8 cellular contexts compared by ENCODE assay signal in the genomic region with DNA sequence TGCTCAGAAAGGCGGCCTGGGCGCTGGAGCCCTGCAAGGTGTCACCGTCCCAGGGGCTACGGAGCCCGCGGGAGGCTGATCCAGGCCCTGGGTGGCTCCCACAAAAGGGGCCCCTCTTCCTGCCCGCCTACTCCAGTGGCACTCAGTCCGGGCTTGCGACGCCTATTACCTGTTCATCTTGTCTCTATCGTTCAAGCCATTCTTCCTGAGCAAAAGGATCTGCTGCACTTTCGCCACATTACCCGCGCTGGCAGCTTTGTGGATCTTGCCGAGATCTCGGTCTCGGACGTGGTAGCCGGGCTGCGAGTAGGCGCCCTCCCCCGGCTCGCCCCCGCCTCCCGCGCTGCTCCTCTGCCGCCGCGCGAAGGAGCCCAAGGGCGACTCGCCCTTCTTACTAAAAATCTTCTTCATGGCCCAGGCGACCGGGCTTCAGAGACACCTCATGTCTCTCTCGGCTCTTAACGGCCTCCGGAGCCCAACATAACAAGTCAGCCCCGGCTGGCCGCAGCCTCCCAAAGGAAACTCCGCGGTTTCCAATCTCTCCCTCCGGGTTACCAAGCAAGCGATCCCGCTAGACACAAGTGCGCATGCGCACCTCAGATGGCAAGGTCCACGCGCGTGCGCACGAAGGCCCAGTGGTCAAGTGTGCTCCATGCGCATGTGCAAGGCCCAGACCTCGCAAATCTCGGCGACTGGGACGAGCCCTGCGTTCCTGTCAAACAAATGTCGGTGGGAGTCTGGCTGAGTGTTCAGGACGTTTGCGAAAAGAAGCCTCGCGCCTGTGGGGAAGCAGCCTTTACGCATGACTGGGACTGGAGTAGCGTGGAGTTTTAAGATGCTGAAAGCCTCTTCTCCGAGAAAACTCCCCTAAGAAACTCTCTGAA.
DNase-seq lines count a peak whose midpoint lies in the region; ATAC-seq and TF ChIP-seq lines count a peak whose summit lies in the region.

Gene ANKRD26, minus strand, starts transcription at position 579 of the 884 bp plus-strand sequence. Its CDS starts 168 bp downstream, at position 411.

- H3K9ac ChIP-seq in OCI-LY1 (ENCODE audit: low read length), result peak within 1 kb of the TSS; percentile 69

- H3K36me3 ChIP-seq in OCI-LY1 (ENCODE audit: insufficient read depth, low read length), result no peaks in the 10 kb centered on the region

- H3K79me2 ChIP-seq in OCI-LY1 (ENCODE audit: insufficient read depth, low read length), result peaks cover 7% of the 10 kb centered on the region; the same call in 1 of the 2 replicates

- DNase-seq in DMS 273 (lab: John Stamatoyannopoulos, UW; ENCODE audit: unreplicated experiment) (peak; percentile 98), HuH-7 (ENCODE audit: low spot score) (peak; percentile 99), activated T-cell treated with anti-CD3 and anti-CD28 coated beads for 24 hours (ENCODE audit: low read depth) (peak; percentile 95), epithelial cell of esophagus (ENCODE audit: low read depth) (peak; percentile 96), middle frontal gyrus (ENCODE audit: extremely low spot score, low spot score) (peak; percentile 99)
- DNase-seq in stimulated activated CD8-positive, alpha-beta memory T cell treated with anti-CD3 and anti-CD28 coated beads, Interleukin-2, amount 100 ng/mL, for 1 hour (ENCODE audit: low read depth in 2 of 2), result peak; percentile 94 to 95

- no peaks in the 10 kb centered on the region for H3F3A ChIP-seq in OCI-LY1 (ENCODE audit: insufficient read depth, low read length)

- TF ChIP-seq CTCF in OCI-LY1 (IDR thresholded peaks at IDR 0.05; ENCODE audit: low read length) (no peak), epithelial cell of esophagus (IDR thresholded peaks at IDR 0.05; ENCODE audit: insufficient read depth, low read depth, low read length, missing control alignments) (no peak)

- H3K4me2 ChIP-seq in OCI-LY1 (ENCODE audit: low read length), result peak within 1 kb of the TSS; percentile 95

- no peaks in the 10 kb centered on the region for H3K9me2 ChIP-seq in OCI-LY1 (ENCODE audit: low read depth, low read length)

- peak within 1 kb of the TSS; percentile 68 for H2AFZ ChIP-seq in OCI-LY1 (ENCODE audit: low read length)

- peaks cover 21% of the 10 kb centered on the region for H3K4me1 ChIP-seq in OCI-LY1 (ENCODE audit: insufficient read depth, low read length, severe bottlenecking)

- H3K27ac ChIP-seq in OCI-LY1 (ENCODE audit: low read depth, low read length, poor library complexity, severe bottlenecking), result peak within 1 kb of the TSS; percentile 49

- H4K20me1 ChIP-seq in OCI-LY1 (ENCODE audit: insufficient read depth, low read length), result no peaks in the 10 kb centered on the region

- H3K4me3 ChIP-seq in OCI-LY1 (ENCODE audit: low read depth, low read length, poor library complexity, severe bottlenecking), result peak within 1 kb of the TSS; percentile 67
- peak within 1 kb of the TSS; percentile 84 for H3K4me3 ChIP-seq in epithelial cell of esophagus (ENCODE audit: low read length)

- H3K9me3 ChIP-seq in OCI-LY1 (ENCODE audit: low read length), result no peaks in the 10 kb centered on the region

- H3K27me3 ChIP-seq in OCI-LY1 (ENCODE audit: insufficient read depth, low read length), result no peaks in the 10 kb centered on the region

- ATAC-seq in GM21515 (IDR thresholded peaks at IDR 0.05; ENCODE audit: unreplicated experiment), result peak; percentile 82

Comparison
In these comparisons a context has a peak if more than half of its experiments do, and no peak if none do; other contexts are left out.
1. Peak in every context shown above with its lines: DNase-seq, ATAC-seq, H3K4me3 ChIP-seq and H3K27ac ChIP-seq.